8 cellular contexts compared by ENCODE assay signal in the genomic region with DNA sequence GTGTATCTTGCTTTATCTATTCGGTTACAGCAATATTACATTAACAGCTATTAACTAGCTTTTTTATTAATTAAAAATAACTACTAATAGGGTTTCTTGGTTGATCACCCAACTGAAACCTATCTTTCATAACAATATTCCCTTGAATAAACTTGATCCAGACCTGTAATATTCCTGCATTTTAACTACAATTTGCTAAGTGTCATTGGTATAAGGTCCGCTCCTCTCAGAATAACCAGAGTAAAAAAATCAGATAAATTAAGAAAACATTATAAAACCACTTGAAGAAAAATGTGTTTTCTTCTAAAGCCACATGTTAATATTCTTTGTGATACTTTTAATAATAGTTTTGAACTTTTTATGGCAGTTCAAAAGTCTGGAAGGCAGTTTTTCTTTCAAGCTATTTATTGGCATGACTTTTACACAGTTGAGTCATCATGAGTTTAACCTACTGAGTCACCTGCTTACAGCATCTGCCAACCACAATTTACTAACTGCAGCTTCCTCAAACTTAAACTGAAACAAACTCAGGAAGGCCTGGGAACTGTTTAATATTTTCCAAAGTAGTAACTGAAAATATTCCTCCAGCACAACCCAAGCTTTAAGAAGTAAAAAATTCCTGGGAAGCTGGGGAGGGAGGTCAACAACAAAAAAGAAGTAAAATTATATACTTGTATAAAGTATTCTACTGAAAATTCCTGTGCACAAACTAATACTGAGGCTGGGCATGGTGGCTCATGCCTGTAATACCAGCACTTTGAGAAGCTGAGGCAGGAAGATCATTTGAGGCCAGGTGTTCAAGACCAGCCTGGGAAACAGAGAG.
A peak's percentile ranks its signal among the peaks of the same experiment; 100 is the strongest.
DNase-seq lines count a peak whose midpoint lies in the region; ATAC-seq and FAIRE-seq lines count a peak whose summit lies in the region.

No MANE protein-coding gene starts in this region.

- DNase-seq in GM04503 (ENCODE audit: low read depth) (peak; percentile 80), HTR-8/SVneo (ENCODE audit: insufficient read length, low spot score) (peak; percentile 69), right cardiac atrium (no peak), superior temporal gyrus (ENCODE audit: extremely low spot score) (no peak), activated gamma-delta T cell treated with Interleukin-2 at 50 U/mL for 16 hours (no peak)
- no peak for DNase-seq in activated CD4-positive, alpha-beta memory T cell treated with anti-CD3 and anti-CD28 coated beads for 36 hours

- peak; percentile 84 for ATAC-seq in GM21528 (IDR thresholded peaks at IDR 0.05; ENCODE audit: low FRiP score, unreplicated experiment)
- peak; percentile 80 to 91 for ATAC-seq in right cardiac atrium

- intact Hi-C loops in activated CD4-positive, alpha-beta memory T cell treated with anti-CD3 and anti-CD28 coated beads for 36 hours (cut with micrococcal nuclease): loop anchor here (1.0 kb wide), 2 partner anchors 9 to 33 kb away; no protein-coding TSS in a partner anchor
- intact Hi-C loops in right cardiac atrium (cut with DNase I): no loop called here

- no peaks in the 10 kb centered on the region for H3K27me3 Mint-ChIP-seq in activated CD4-positive, alpha-beta memory T cell treated with anti-CD3 and anti-CD28 coated beads for 36 hours
- H3K27me3 Mint-ChIP-seq in stimulated activated naive CD8-positive, alpha-beta T cell treated with anti-CD3 and anti-CD28 coated beads, Interleukin-15, Interleukin-2, amounts not matched to agents 100 ng/mL and 50 ng/mL, for 24 hours: no peaks in the 10 kb centered on the region

- no peak overlapping the region for H3K4me3 Mint-ChIP-seq in activated CD4-positive, alpha-beta memory T cell treated with anti-CD3 and anti-CD28 coated beads for 36 hours
- H3K4me3 Mint-ChIP-seq in stimulated activated naive CD8-positive, alpha-beta T cell treated with anti-CD3 and anti-CD28 coated beads, Interleukin-15, Interleukin-2, amounts not matched to agents 100 ng/mL and 50 ng/mL, for 24 hours: peak overlapping the region; percentile 37

- no peaks in the 10 kb centered on the region for H3K9me3 Mint-ChIP-seq in activated CD4-positive, alpha-beta memory T cell treated with anti-CD3 and anti-CD28 coated beads for 36 hours
- no peaks in the 10 kb centered on the region for H3K9me3 Mint-ChIP-seq in stimulated activated naive CD8-positive, alpha-beta T cell treated with anti-CD3 and anti-CD28 coated beads, Interleukin-15, Interleukin-2, amounts not matched to agents 100 ng/mL and 50 ng/mL, for 24 hours

- peaks cover 55% of the 10 kb centered on the region for H3K4me1 Mint-ChIP-seq in activated CD4-positive, alpha-beta memory T cell treated with anti-CD3 and anti-CD28 coated beads for 36 hours (ENCODE audit: low read depth)
- H3K4me1 Mint-ChIP-seq in stimulated activated naive CD8-positive, alpha-beta T cell treated with anti-CD3 and anti-CD28 coated beads, Interleukin-15, Interleukin-2, amounts not matched to agents 100 ng/mL and 50 ng/mL, for 24 hours (ENCODE audit: low read depth): peaks cover 76% of the 10 kb centered on the region

- H3K36me3 Mint-ChIP-seq in activated CD4-positive, alpha-beta memory T cell treated with anti-CD3 and anti-CD28 coated beads for 36 hours: peaks cover 4% of the 10 kb centered on the region
- peaks cover 7% of the 10 kb centered on the region for H3K36me3 Mint-ChIP-seq in stimulated activated naive CD8-positive, alpha-beta T cell treated with anti-CD3 and anti-CD28 coated beads, Interleukin-15, Interleukin-2, amounts not matched to agents 100 ng/mL and 50 ng/mL, for 24 hours (ENCODE audit: low read depth)

- H3K27ac Mint-ChIP-seq in activated CD4-positive, alpha-beta memory T cell treated with anti-CD3 and anti-CD28 coated beads for 36 hours: peak overlapping the region; percentile 38
- peak overlapping the region; percentile 79 for H3K27ac Mint-ChIP-seq in stimulated activated naive CD8-positive, alpha-beta T cell treated with anti-CD3 and anti-CD28 coated beads, Interleukin-15, Interleukin-2, amounts not matched to agents 100 ng/mL and 50 ng/mL, for 24 hours

- CTCF ChIA-PET in activated CD4-positive, alpha-beta memory T cell treated with anti-CD3 and anti-CD28 coated beads for 36 hours (lab: Charles Lee): interaction anchor here (0.7 to 1.9 kb wide), 7 partner anchors 10 to 484 kb away, joined by 3 to 11 read pairs (median 5); no protein-coding TSS in a partner anchor

- H3K4me3 ChIP-seq in right cardiac atrium (ENCODE audit: low read length): no peak overlapping the region

- H3K4me1 ChIP-seq in right cardiac atrium (ENCODE audit: control insufficient read depth, insufficient read depth, low read length): no peaks in the 10 kb centered on the region

- FAIRE-seq in HTR-8/SVneo (lab: Jason Lieb, UNC): no peak

- WGBS in right cardiac atrium: 91% methylated on average over 2 of the region's 2 CpGs

- POLR2A ChIA-PET in activated CD4-positive, alpha-beta memory T cell treated with anti-CD3 and anti-CD28 coated beads for 36 hours (lab: Charles Lee): interaction anchor here (0.5 to 1.7 kb wide), 7 partner anchors 9 to 228 kb away, joined by 3 to 13 read pairs (median 4); no protein-coding TSS in a partner anchor

- no peaks in the 10 kb centered on the region for H3K27me3 ChIP-seq in right cardiac atrium (ENCODE audit: control insufficient read depth, insufficient read depth)

- H3K27ac ChIP-seq in right cardiac atrium (ENCODE audit: low read length): no peak overlapping the region

- H3K9me3 ChIP-seq in right cardiac atrium (ENCODE audit: control insufficient read depth, low read length): no peaks in the 10 kb centered on the region

Comparison
In these comparisons a context has a peak if more than half of its experiments do, and no peak if none do; other contexts are left out.
1. DNase-seq: peak in GM04503 (single experiment) and HTR-8/SVneo (single experiment); none in activated CD4-positive, alpha-beta memory T cell treated with anti-CD3 and anti-CD28 coated beads for 36 hours (single experiment), right cardiac atrium (0 of 3), superior temporal gyrus (single experiment) and activated gamma-delta T cell treated with Interleukin-2 at 50 U/mL for 16 hours (single experiment).